Comparison of ENCODE assay signal across 26 cellular contexts in the genomic region with DNA sequence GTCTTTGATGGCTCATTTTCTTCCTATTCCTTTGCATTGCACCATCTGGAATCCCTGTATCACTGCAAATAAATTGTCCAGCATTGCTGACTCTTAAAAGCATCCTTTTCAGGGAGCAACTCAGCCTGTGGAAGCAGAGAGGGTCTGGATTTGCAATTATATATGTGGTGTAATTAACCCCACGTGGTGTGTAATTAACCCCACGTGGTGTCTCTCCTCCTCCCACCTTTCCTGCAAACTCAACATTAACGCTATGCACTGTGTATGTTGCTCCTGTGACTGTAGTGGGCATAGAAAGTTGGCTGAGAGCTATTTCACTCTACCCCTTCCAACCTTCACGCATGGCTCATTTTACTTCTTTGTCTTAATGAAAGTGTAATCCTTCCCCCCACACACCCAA.
"Had no signal": no experiment of that assay in that cellular context is flagged by ENCODE, and none has a peak within 500 bp of the region (broad histone marks: within the 10 kb centered on the region; RNA-seq: fewer than 3 reads in every experiment).

No MANE protein-coding gene starts in this region.

- H3K4me3 ChIP-seq: stomach, suprapubic skin, testis, thoracic aorta, thyroid gland, tibial artery, tibial nerve, transverse colon, upper lobe of left lung, upper lobe of right lung, uterus, vagina had no signal

- DNase-seq: stimulated activated CD4-positive, alpha-beta T cell treated with anti-CD3 and anti-CD28 coated beads, Interleukin-2, amount 100 ng/mL, for 48 hours; stimulated activated CD4-positive, alpha-beta T cell treated with anti-CD3 and anti-CD28 coated beads, Interleukin-4, amount 100 ng/mL, for 1 hour; stimulated activated CD4-positive, alpha-beta T cell treated with anti-CD3 and anti-CD28 coated beads, Interleukin-4, amount 100 ng/mL, for 24 hours; stimulated activated CD4-positive, alpha-beta T cell treated with anti-CD3 and anti-CD28 coated beads, Interleukin-4, amount 100 ng/mL, for 4 hours; stimulated activated CD8-positive, alpha-beta memory T cell treated with anti-CD3 and anti-CD28 coated beads, Interleukin-4, amount 100 ng/mL, for 48 hours; stimulated activated naive B cell treated with anti-CD40 and anti-IgM and Interleukin-4, amounts not matched to agents 10 μg/mL and 1 μg/mL and 100 μg/mL, for 72 hours; stimulated activated naive CD4-positive, alpha-beta T cell; stimulated activated naive CD4-positive, alpha-beta T cell treated with Interleukin-2 at 50 U/mL for 16 hours; stimulated activated naive CD8-positive, alpha-beta T cell treated with anti-CD3 and anti-CD28 coated beads, Interleukin-15, amount 100 ng/mL, for 72 hours; stimulated activated naive CD8-positive, alpha-beta T cell treated with anti-CD3 and anti-CD28 coated beads, Interleukin-15, Interleukin-2, amounts not matched to agents 100 U/mL and 50 U/mL, for 24 hours; stomach; substantia nigra; testis; thyroid gland; tibial artery; transverse colon; trophoblast cell; upper lobe of left lung; upper lobe of right lung; uterus had no signal

- ATAC-seq: stimulated activated effector memory CD8-positive, alpha-beta T cell treated with anti-CD3 and anti-CD28 coated beads, Interleukin-12 subunit alpha, Interleukin-12 subunit beta, amount 100 ng/mL, for 72 hours; stimulated activated memory B cell treated with anti-CD40 and anti-IgM and Interleukin-4, amounts not matched to agents 10 μg/mL and 1 μg/mL and 100 μg/mL, for 72 hours; stimulated activated naive B cell treated with anti-CD40 and anti-IgM and Interleukin-4, amounts not matched to agents 10 μg/mL and 1 μg/mL and 100 μg/mL, for 72 hours; stimulated activated naive CD8-positive, alpha-beta T cell treated with anti-CD3 and anti-CD28 coated beads, Interleukin-15, amount 100 ng/mL, for 72 hours; stimulated activated naive CD8-positive, alpha-beta T cell treated with anti-CD3 and anti-CD28 coated beads, Interleukin-15, Interleukin-2, amounts not matched to agents 100 U/mL and 50 U/mL, for 24 hours; upper lobe of right lung had no signal

- H3K36me3 ChIP-seq: stomach, suprapubic skin, thoracic aorta, thyroid gland, tibial artery, tibial nerve, transverse colon, upper lobe of left lung, upper lobe of right lung, uterus, vagina had no signal

- H3K4me1 ChIP-seq: stomach, suprapubic skin, testis, tibial artery, tibial nerve, transverse colon, upper lobe of left lung, upper lobe of right lung, uterus, vagina had no signal

- H3K9me3 ChIP-seq: stomach, suprapubic skin, testis, thoracic aorta, thyroid gland, tibial artery, tibial nerve, transverse colon, upper lobe of left lung, upper lobe of right lung, uterus, vagina had no signal

- H3K27me3 ChIP-seq: stomach, suprapubic skin, testis, thyroid gland, tibial artery, tibial nerve, transverse colon, upper lobe of left lung, upper lobe of right lung, uterus, vagina had no signal

- H3K27ac ChIP-seq: stomach, suprapubic skin, testis, thoracic aorta, thyroid gland, tibial artery, tibial nerve, transverse colon, upper lobe of left lung, upper lobe of right lung, uterus, vagina had no signal
